In the genomic region with DNA sequence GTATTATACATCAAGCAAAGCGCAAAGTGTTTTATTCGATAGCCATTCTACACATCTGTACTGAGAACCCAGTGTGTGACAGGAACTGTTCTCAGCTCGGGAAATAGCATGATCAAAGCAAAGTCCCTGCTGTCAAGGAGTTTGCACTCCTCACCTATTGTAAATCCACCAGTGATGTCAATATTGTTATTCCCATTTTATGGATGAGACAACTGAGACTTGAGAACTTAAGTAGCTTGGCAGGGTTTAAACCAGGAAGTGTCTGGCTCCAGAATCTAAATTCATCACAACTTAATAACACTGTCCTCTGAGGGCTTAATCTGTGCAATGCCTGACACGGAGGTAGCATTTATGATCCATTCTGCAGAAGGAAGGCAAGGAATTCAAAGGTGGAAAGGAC, we compare ENCODE assay signal across 15 cellular contexts. TPM values are rescaled to one million over a fixed set of nuclear protein-coding genes. Genes with fewer than 3 reads are reported as not detected.
A peak's percentile ranks its signal among the peaks of the same experiment; 100 is the strongest.
DNase-seq lines count a peak whose midpoint lies in the region; ATAC-seq and TF ChIP-seq lines count a peak whose summit lies in the region.
"Had no signal": no experiment of that assay in that cellular context is flagged by ENCODE, and none has a peak within 500 bp of the region (broad histone marks: within the 10 kb centered on the region; RNA-seq: fewer than 3 reads in every experiment).

No MANE protein-coding gene starts in this region.

- H3K4me3 ChIP-seq in SJSA1 (no peak overlapping the region), transverse colon (no peak overlapping the region)
- H3K4me3 ChIP-seq: BLaER1 had no signal

- no peak for TF ChIP-seq EP300 in transverse colon (IDR thresholded peaks at IDR 0.05; ENCODE audit: low read depth)

- peak overlapping the region; percentile 44 for H3K27ac Mint-ChIP-seq in activated T-helper 17 cell treated with anti-CD3 and anti-CD28 coated beads, Interleukin-2, amount 50 U/mL, for 72 hours
- H3K27ac Mint-ChIP-seq in naive B cell (peak overlapping the region in 5 of 6 donors; percentile 14 to 91 (median 76)), Calu3 (ENCODE audit: unreplicated experiment) (no peak overlapping the region)

- intact Hi-C loops in transverse colon (cut with DNase I; ENCODE audit: low total_unique reads) (no loop called here), Calu3 (cut with micrococcal nuclease; ENCODE audit: unreplicated experiment) (no loop called here)

- no peak for TF ChIP-seq POLR2A in transverse colon (IDR thresholded peaks at IDR 0.05)

- 67 to 86% methylated on average over 1 to 4 of the region's 4 CpGs for WGBS in transverse colon (ENCODE audit: low coverage in 1 of 2), 2 donors

- CTCF ChIA-PET in Calu3 (lab: Charles Lee), result no interaction called here

- no peaks in the 10 kb centered on the region for H3K27me3 Mint-ChIP-seq in activated T-helper 17 cell treated with anti-CD3 and anti-CD28 coated beads, Interleukin-2, amount 50 U/mL, for 72 hours
- H3K27me3 Mint-ChIP-seq in naive B cell (no peaks in the 10 kb centered on the region), Calu3 (ENCODE audit: unreplicated experiment) (no peaks in the 10 kb centered on the region)

- H3K9me3 Mint-ChIP-seq in activated T-helper 17 cell treated with anti-CD3 and anti-CD28 coated beads, Interleukin-2, amount 50 U/mL, for 72 hours, result no peaks in the 10 kb centered on the region
- H3K9me3 Mint-ChIP-seq in naive B cell (no peaks in the 10 kb centered on the region), Calu3 (ENCODE audit: low read depth, unreplicated experiment) (no peaks in the 10 kb centered on the region)

- peaks cover 87% of the 10 kb centered on the region for H3K36me3 Mint-ChIP-seq in activated T-helper 17 cell treated with anti-CD3 and anti-CD28 coated beads, Interleukin-2, amount 50 U/mL, for 72 hours (ENCODE audit: low read depth)
- peaks cover 6 to 25% of the 10 kb centered on the region in 2 donors for H3K36me3 Mint-ChIP-seq in naive B cell
- no peaks in the 10 kb centered on the region for H3K36me3 Mint-ChIP-seq in Calu3 (ENCODE audit: insufficient read depth, unreplicated experiment)

- in situ Hi-C loops in transverse colon (cut with MboI; ENCODE audit: low pct_ligation_motif_present in 1 of 4, low pct_unique_long_range_greater_than_20kb in 1 of 4, low sequenced_read_pairs in 3 of 4), result no loop called here

- no peak overlapping the region for H3K4me3 Mint-ChIP-seq in activated T-helper 17 cell treated with anti-CD3 and anti-CD28 coated beads, Interleukin-2, amount 50 U/mL, for 72 hours
- H3K4me3 Mint-ChIP-seq in naive B cell, result peak overlapping the region in 1 of 8 donors; percentile 25
- H3K4me3 Mint-ChIP-seq in Calu3 (ENCODE audit: low read depth, unreplicated experiment), result no peak overlapping the region

- TF ChIP-seq CTCF in transverse colon (IDR thresholded peaks at IDR 0.05) (no peak), Calu3 (IDR thresholded peaks at IDR 0.05; ENCODE audit: unreplicated experiment) (no peak)

- ATAC-seq in activated T-helper 17 cell treated with anti-CD3 and anti-CD28 coated beads, Interleukin-2, amount 50 U/mL, for 72 hours (replicated peaks), result no peak
- ATAC-seq in naive B cell (ENCODE audit: low read depth in 2 of 2), result no peak
- ATAC-seq in GM18909 (IDR thresholded peaks at IDR 0.05; ENCODE audit: poor library complexity, unreplicated experiment), result no peak
- ATAC-seq: Panc1, Right ventricle myocardium inferior had no signal

- H3K9me3 ChIP-seq in SJSA1 (replicated peaks) (no peaks in the 10 kb centered on the region), transverse colon (no peaks in the 10 kb centered on the region)
- H3K9me3 ChIP-seq: BLaER1 had no signal

- H3K4me1 ChIP-seq in SJSA1 (replicated peaks) (peaks cover 24% of the 10 kb centered on the region), transverse colon (peaks cover 11 to 41% (median 22%) of the 10 kb centered on the region in 4 donors)
- H3K4me1 ChIP-seq: BLaER1 had no signal

- DNase-seq in SJSA1 (ENCODE audit: low read depth in 1 of 2, low spot score in 2 of 2) (no peak), naive B cell (no peak), transverse colon (no peak), Calu3 (no peak), NCI-H2171 (lab: John Stamatoyannopoulos, UW) (no peak)
- DNase-seq: DMS153, H7, NCI-H1930, NCI-H510A, NCI-H82 had no signal

- peaks cover 46% of the 10 kb centered on the region for H3K4me1 Mint-ChIP-seq in activated T-helper 17 cell treated with anti-CD3 and anti-CD28 coated beads, Interleukin-2, amount 50 U/mL, for 72 hours
- H3K4me1 Mint-ChIP-seq in naive B cell (peaks cover 62 to 93% (median 87%) of the 10 kb centered on the region in 3 donors), Calu3 (ENCODE audit: low read depth, unreplicated experiment) (peaks cover 6% of the 10 kb centered on the region)

- peak overlapping the region; percentile 40 for H3K27ac ChIP-seq in SJSA1
- peak overlapping the region; percentile 62 to 81 (median 67) for H3K27ac ChIP-seq in transverse colon
- H3K27ac ChIP-seq: BLaER1 had no signal

- H3K27me3 ChIP-seq in SJSA1 (replicated peaks) (no peaks in the 10 kb centered on the region), transverse colon (no peaks in the 10 kb centered on the region)
- H3K27me3 ChIP-seq: BLaER1 had no signal

- no TSS peak for BruUV-seq in Calu3 (replicated peaks; lab: Mats Ljungman, UMichigan)

- H3K36me3 ChIP-seq in SJSA1 (peaks cover 55% of the 10 kb centered on the region), transverse colon (no peaks in the 10 kb centered on the region)
- H3K36me3 ChIP-seq: BLaER1 had no signal

RNA-seq across cellular contexts. Expression of a gene that starts 50.7 kb away (rescaled TPM):
- total RNA-seq in SJSA1 (2014; rRNA removed; shearing (Covaris generic)), result 30.0 and 48.7 TPM in 2 replicates
- 100 to 1,000 TPM in 1 of 2 donors, 10 to 100 TPM in 1; 71.2 to 145 TPM for total RNA-seq in activated T-helper 17 cell treated with anti-CD3 and anti-CD28 coated beads, Interleukin-2, amount 50 U/mL, for 72 hours
- polyA plus RNA-seq in naive B cell (ENCODE audit: low read depth in 6 of 6), result 10 to 100 TPM in 5 of 6 donors, 1 to 10 TPM in 1; 6.3 to 75.5 (median 43.4) TPM
- total RNA-seq in transverse colon, result 10 to 100 TPM in 3 of 4 donors, 1 to 10 TPM in 1; 4.0 to 28.1 (median 15.1) TPM
- total RNA-seq in Calu3 (2022), result 5.2 and 16.2 TPM in 2 replicates
